20 cellular contexts compared by ENCODE assay signal in genomic region chr22:38489142-38489541, GRCh38. TPM values are rescaled to one million over a fixed set of nuclear protein-coding genes. Genes with fewer than 3 reads are reported as not detected.
"Had no signal": no experiment of that assay in that cellular context is flagged by ENCODE, and none has a peak within 500 bp of the region (broad histone marks: within the 10 kb centered on the region; RNA-seq: fewer than 3 reads in every experiment).

No MANE protein-coding gene starts in this region.

- ATAC-seq: lower lobe of right lung had no signal

- DNase-seq: activated CD4-positive, alpha-beta T cell treated with anti-CD3 and anti-CD28 coated beads, Interleukin-2, amount 50 U/mL, for 1 hour; activated CD4-positive, CD25-positive, alpha-beta regulatory T cell; activated naive CD4-positive, alpha-beta T cell treated with Interleukin-2 at 50 U/mL for 16 hours; caudate nucleus; colonic mucosa; effector CD8-positive, alpha-beta T cell; hippocampal formation; kidney glomerular epithelial cell; lower lobe of right lung; naive B cell; occipital lobe; SK-N-SH; stimulated activated CD4-positive, alpha-beta T cell treated with anti-CD3 and anti-CD28 coated beads, Interleukin-12 subunit alpha, Interleukin-12 subunit beta, amount 100 ng/mL, for 4 hours; T-helper 2 cell; upper lobe of right lung had no signal

- H3K9me3 ChIP-seq: colonic mucosa, lower lobe of right lung, prostate gland, SK-N-SH, upper lobe of right lung had no signal

- H3K4me2 ChIP-seq: SK-N-SH had no signal

- H3K4me1 ChIP-seq: colonic mucosa had no signal

- FAIRE-seq: TTC549 had no signal

- H3K27me3 ChIP-seq: colonic mucosa, upper lobe of right lung had no signal

- H3K4me3 Mint-ChIP-seq: stimulated activated naive CD8-positive, alpha-beta T cell treated with anti-CD3 and anti-CD28 coated beads, Interleukin-15, Interleukin-2, amounts not matched to agents 100 ng/mL and 50 ng/mL, for 24 hours had no signal

- H3K27ac ChIP-seq: colonic mucosa, epithelial cell of prostate, lower lobe of right lung, prostate gland, upper lobe of right lung had no signal

- H3K9ac ChIP-seq: SK-N-SH had no signal

- H3K4me3 ChIP-seq: colonic mucosa, lower lobe of right lung, prostate gland, upper lobe of right lung had no signal

- H3K9me3 Mint-ChIP-seq: naive B cell; stimulated activated naive CD8-positive, alpha-beta T cell treated with anti-CD3 and anti-CD28 coated beads, Interleukin-15, Interleukin-2, amounts not matched to agents 100 ng/mL and 50 ng/mL, for 24 hours had no signal

- H3K27me3 Mint-ChIP-seq: naive B cell; stimulated activated naive CD8-positive, alpha-beta T cell treated with anti-CD3 and anti-CD28 coated beads, Interleukin-15, Interleukin-2, amounts not matched to agents 100 ng/mL and 50 ng/mL, for 24 hours had no signal

RNA-seq across cellular contexts. Expression of gene KCNJ4, which starts 34.1 kb away (rescaled TPM):
- total RNA-seq: colonic mucosa, lower lobe of right lung, upper lobe of right lung had no signal
- polyA plus RNA-seq: adipose tissue, SK-N-SH had no signal
